Comparison of ENCODE assay signal across 21 cellular contexts in genomic region chr10:90372442-90372841, GRCh38.
A peak's percentile ranks its signal among the peaks of the same experiment; 100 is the strongest.
DNase-seq lines count a peak whose midpoint lies in the region; ATAC-seq, FAIRE-seq and TF ChIP-seq lines count a peak whose summit lies in the region.
"Had no signal": no experiment of that assay in that cellular context is flagged by ENCODE, and none has a peak within 500 bp of the region (broad histone marks: within the 10 kb centered on the region; RNA-seq: fewer than 3 reads in every experiment).

No MANE protein-coding gene starts in this region.

- FAIRE-seq in GM12878 (lab: Jason Lieb, UNC), result no peak
- FAIRE-seq: A549, D721Med, G401.6, GM19239, HTR-8/SVneo had no signal

- H4K20me1 ChIP-seq in GM12878 (ENCODE audit: control insufficient read depth, insufficient read depth) (no peaks in the 10 kb centered on the region), smooth muscle cell (ENCODE audit: low read depth) (no peaks in the 10 kb centered on the region)

- WGBS in GM12878 (ENCODE audit: insufficient coverage, insufficient replicate concordance, low lambda C conversion rate, missing lambda C conversion rate), result 0% methylated on average over 2 of the region's 2 CpGs
- WGBS in smooth muscle cell (ENCODE audit: low lambda C conversion rate), result 64% methylated on average over 2 of the region's 2 CpGs

- intact Hi-C loops in GM12878 (cut with micrococcal nuclease; ENCODE audit: unreplicated experiment) (no loop called here), gastrocnemius medialis (cut with DNase I; ENCODE audit: low total_unique reads) (no loop called here)
- intact Hi-C loops in activated T-helper 1 cell treated with anti-CD3 and anti-CD28 coated beads, Interleukin-12 subunit alpha, Interleukin-12 subunit beta, Interleukin-2, Interleukin-4 antibody, amounts not matched to agents 30 ng/mL and 10 ng/mL and 1 ng/mL, durations not matched to agents 14 hours and 24 hours and 36 hours (cut with micrococcal nuclease), result no loop called here

- no peaks in the 10 kb centered on the region for H3K27me3 ChIP-seq in GM06990 (replicated peaks; ENCODE audit: control insufficient read depth, insufficient read depth, low read length)
- H3K27me3 ChIP-seq in GM12878 (replicated peaks in 1 of 2; ENCODE audit: control insufficient read depth in 2 of 2, insufficient read depth in 2 of 2, low read length in 1 of 2), result no peaks in the 10 kb centered on the region; a peak in 1 of 4 replicates
- H3K27me3 ChIP-seq in smooth muscle cell (ENCODE audit: low read depth), result no peaks in the 10 kb centered on the region
- no peaks in the 10 kb centered on the region for H3K27me3 ChIP-seq in gastrocnemius medialis

- peak; percentile 1 for DNase-seq in GM06990 (ENCODE audit: extremely low read depth, insufficient read length)
- DNase-seq in GM12878 (ENCODE audit: low read depth, low spot score), result no peak
- peak; percentile 50 for DNase-seq in fibroblast of villous mesenchyme (ENCODE audit: low read depth)
- DNase-seq in smooth muscle cell (lab: John Stamatoyannopoulos, UW; ENCODE audit: unreplicated experiment), result no peak
- DNase-seq in activated T-helper 1 cell treated with anti-CD3 and anti-CD28 coated beads, Interleukin-12 subunit alpha, Interleukin-12 subunit beta, Interleukin-2, Interleukin-4 antibody, amounts not matched to agents 30 ng/mL and 10 ng/mL and 1 ng/mL, durations not matched to agents 14 hours and 24 hours and 36 hours (ENCODE audit: low spot score), result no peak
- DNase-seq in gastrocnemius medialis, result no peak
- DNase-seq: AML-193; Caco-2; CD4-positive, alpha-beta T cell; GM23248; KBM-7 had no signal

- H3K27me3 Mint-ChIP-seq in activated T-helper 1 cell treated with anti-CD3 and anti-CD28 coated beads, Interleukin-12 subunit alpha, Interleukin-12 subunit beta, Interleukin-2, Interleukin-4 antibody, amounts not matched to agents 30 ng/mL and 10 ng/mL and 1 ng/mL, durations not matched to agents 14 hours and 24 hours and 36 hours (ENCODE audit: insufficient read depth), result no peaks in the 10 kb centered on the region

- H3K4me3 ChIP-seq in GM06990 (replicated peaks; ENCODE audit: low read depth, low read length), result no peak overlapping the region
- no peak overlapping the region for H3K4me3 ChIP-seq in GM12878
- H3K4me3 ChIP-seq in fibroblast of villous mesenchyme (ENCODE audit: low read depth, low read length), result no peak overlapping the region
- no peak overlapping the region for H3K4me3 ChIP-seq in smooth muscle cell
- H3K4me3 ChIP-seq in gastrocnemius medialis, result no peak overlapping the region
- H3K4me3 ChIP-seq: A549, GM23248, HAP-1 had no signal

- ATAC-seq in GM12878 (peak; percentile 56), gastrocnemius medialis (no peak), GM21576 (IDR thresholded peaks at IDR 0.05; ENCODE audit: unreplicated experiment) (no peak)
- ATAC-seq: A549 had no signal

- H3K36me3 Mint-ChIP-seq in activated T-helper 1 cell treated with anti-CD3 and anti-CD28 coated beads, Interleukin-12 subunit alpha, Interleukin-12 subunit beta, Interleukin-2, Interleukin-4 antibody, amounts not matched to agents 30 ng/mL and 10 ng/mL and 1 ng/mL, durations not matched to agents 14 hours and 24 hours and 36 hours (ENCODE audit: low read depth), result no peaks in the 10 kb centered on the region
- H3K36me3 Mint-ChIP-seq: IgD-negative memory B cell had no signal

- TF ChIP-seq POLR2A in GM12878 (IDR thresholded peaks at IDR 0.05; ENCODE audit: low read depth, low read length), result no peak
- no peak for TF ChIP-seq POLR2A in gastrocnemius medialis (IDR thresholded peaks at IDR 0.05)

- H3K27ac ChIP-seq in GM12878 (ENCODE audit: control insufficient read depth, insufficient read depth) (no peak overlapping the region), smooth muscle cell (ENCODE audit: low read depth) (no peak overlapping the region), gastrocnemius medialis (no peak overlapping the region)
- H3K27ac ChIP-seq: 22Rv1, A549, C4-2B, GM23248 had no signal

- RAD21 ChIA-PET in GM12878 (lab: Charles Lee; ENCODE audit: unreplicated experiment), result no interaction called here

- SMC1A ChIA-PET in GM12878 (lab: Charles Lee; ENCODE audit: uncharacterized antibody, unreplicated experiment), result no interaction called here

- in situ Hi-C loops in GM12878 (cut with MboI) (no loop called here), gastrocnemius medialis (cut with MboI; ENCODE audit: low sequenced_read_pairs in 4 of 4) (no loop called here)

- no peak overlapping the region for H3K4me3 Mint-ChIP-seq in activated T-helper 1 cell treated with anti-CD3 and anti-CD28 coated beads, Interleukin-12 subunit alpha, Interleukin-12 subunit beta, Interleukin-2, Interleukin-4 antibody, amounts not matched to agents 30 ng/mL and 10 ng/mL and 1 ng/mL, durations not matched to agents 14 hours and 24 hours and 36 hours
- H3K4me3 Mint-ChIP-seq: CD4-positive, alpha-beta T cell; IgD-negative memory B cell had no signal

- no TSS peak for BruUV-seq in GM12878 (replicated peaks; lab: Mats Ljungman, UMichigan)

- TF ChIP-seq RAD21 in GM12878 (IDR thresholded peaks at IDR 0.05; ENCODE audit: insufficient read depth, low read depth, low read length), result no peak

- no peak overlapping the region for H3K4me2 ChIP-seq in GM12878 (ENCODE audit: control insufficient read depth, insufficient read depth)
- no peak overlapping the region for H3K4me2 ChIP-seq in smooth muscle cell
- H3K4me2 ChIP-seq: A549 had no signal

- no peak overlapping the region for H3K27ac Mint-ChIP-seq in activated T-helper 1 cell treated with anti-CD3 and anti-CD28 coated beads, Interleukin-12 subunit alpha, Interleukin-12 subunit beta, Interleukin-2, Interleukin-4 antibody, amounts not matched to agents 30 ng/mL and 10 ng/mL and 1 ng/mL, durations not matched to agents 14 hours and 24 hours and 36 hours
- H3K27ac Mint-ChIP-seq: CD4-positive, alpha-beta T cell; IgD-negative memory B cell had no signal

- H3K4me1 ChIP-seq in GM12878 (ENCODE audit: control insufficient read depth, insufficient read depth, low read length) (no peaks in the 10 kb centered on the region), smooth muscle cell (ENCODE audit: low read depth) (no peaks in the 10 kb centered on the region), gastrocnemius medialis (no peaks in the 10 kb centered on the region)
- H3K4me1 ChIP-seq: A549, Caco-2, HAP-1 had no signal

- H3K9ac ChIP-seq in GM12878 (ENCODE audit: control insufficient read depth, insufficient read depth, low read length), result no peak overlapping the region
- H3K9ac ChIP-seq in smooth muscle cell (ENCODE audit: low read depth), result no peak overlapping the region
- H3K9ac ChIP-seq: GM23248 had no signal

- H3K79me2 ChIP-seq in GM12878 (ENCODE audit: control insufficient read depth, insufficient read depth, low read length), result no peaks in the 10 kb centered on the region
- H3K79me2 ChIP-seq in smooth muscle cell (ENCODE audit: low read depth), result no peaks in the 10 kb centered on the region

- H3K4me1 Mint-ChIP-seq in activated T-helper 1 cell treated with anti-CD3 and anti-CD28 coated beads, Interleukin-12 subunit alpha, Interleukin-12 subunit beta, Interleukin-2, Interleukin-4 antibody, amounts not matched to agents 30 ng/mL and 10 ng/mL and 1 ng/mL, durations not matched to agents 14 hours and 24 hours and 36 hours (ENCODE audit: low read depth), result no peaks in the 10 kb centered on the region
- H3K4me1 Mint-ChIP-seq: IgD-negative memory B cell had no signal

- TF ChIP-seq CTCF in GM06990 (IDR thresholded peaks at IDR 0.05; ENCODE audit: insufficient read depth, low read length, poor library complexity, severe bottlenecking), result no peak
- TF ChIP-seq CTCF in GM12878 (IDR thresholded peaks at IDR 0.05 in 2 of 3, conservative IDR thresholded peaks at IDR 0.05 in 1 of 3; ENCODE audit: control insufficient read depth in 2 of 3, extremely low read depth in 1 of 3, insufficient read depth in 1 of 3, low read depth in 3 of 3, low read length in 3 of 3), result no peak
- no peak for TF ChIP-seq CTCF in fibroblast of villous mesenchyme (IDR thresholded peaks at IDR 0.05; ENCODE audit: insufficient read depth, low read depth, low read length)
- TF ChIP-seq CTCF in smooth muscle cell (IDR thresholded peaks at IDR 0.05; ENCODE audit: borderline replicate concordance, insufficient read depth, poor library complexity, severe bottlenecking), result no peak
- TF ChIP-seq CTCF in gastrocnemius medialis (IDR thresholded peaks at IDR 0.05 in 4 of 5, conservative IDR thresholded peaks at IDR 0.05 in 1 of 5), result no peak

- POLR2A ChIA-PET in GM12878 (lab: Charles Lee), result interaction anchor here (0.5 kb wide), 1 partner anchor 42 kb away, joined by 4 read pairs; no protein-coding TSS in a partner anchor

- H2AFZ ChIP-seq in GM12878 (ENCODE audit: control insufficient read depth, low read depth, low read length) (no peak overlapping the region), smooth muscle cell (ENCODE audit: low read depth) (peak overlapping the region; percentile 60)
- H2AFZ ChIP-seq: GM23248 had no signal

- H3K9me3 ChIP-seq in GM12878 (replicated peaks; ENCODE audit: control insufficient read depth, insufficient read depth, low read length) (no peaks in the 10 kb centered on the region; the same call in 2 of the 3 replicates), smooth muscle cell (replicated peaks; ENCODE audit: low read depth) (no peaks in the 10 kb centered on the region), gastrocnemius medialis (no peaks in the 10 kb centered on the region)
- H3K9me3 ChIP-seq: A549, Caco-2, HAP-1 had no signal

- CTCF ChIA-PET in GM12878 (lab: Yijun Ruan, JAX), result no interaction called here

- no peaks in the 10 kb centered on the region for H3F3A ChIP-seq in smooth muscle cell (ENCODE audit: low read depth)

- H3K9me3 Mint-ChIP-seq in activated T-helper 1 cell treated with anti-CD3 and anti-CD28 coated beads, Interleukin-12 subunit alpha, Interleukin-12 subunit beta, Interleukin-2, Interleukin-4 antibody, amounts not matched to agents 30 ng/mL and 10 ng/mL and 1 ng/mL, durations not matched to agents 14 hours and 24 hours and 36 hours, result no peaks in the 10 kb centered on the region
- H3K9me3 Mint-ChIP-seq: CD4-positive, alpha-beta T cell had no signal

- no peak for TF ChIP-seq EP300 in GM12878 (IDR thresholded peaks at IDR 0.05; ENCODE audit: borderline replicate concordance in 1 of 2, control insufficient read depth in 1 of 2, low read depth in 2 of 2, low read length in 2 of 2)

- H3K36me3 ChIP-seq in GM06990 (ENCODE audit: control insufficient read depth, insufficient read depth, low read length), result no peaks in the 10 kb centered on the region
- no peaks in the 10 kb centered on the region for H3K36me3 ChIP-seq in GM12878 (ENCODE audit: control insufficient read depth in 2 of 2, insufficient read depth in 2 of 2, low read length in 1 of 2)
- H3K36me3 ChIP-seq in smooth muscle cell (ENCODE audit: low read depth), result no peaks in the 10 kb centered on the region
- no peaks in the 10 kb centered on the region for H3K36me3 ChIP-seq in gastrocnemius medialis
- H3K36me3 ChIP-seq: HAP-1 had no signal

TF ChIP-seq in GM12878, 131 proteins besides CTCF, POLR2A, EP300 and RAD21:
- no peak for TF ChIP-seq ZNF622 (IDR thresholded peaks at IDR 0.05)
- no peak for TF ChIP-seq MYC (IDR thresholded peaks at IDR 0.05; ENCODE audit: insufficient read depth, insufficient read length, insufficient replicate concordance, low read length, severe bottlenecking)

Comparison
In these comparisons a context has a peak if more than half of its experiments do, and no peak if none do; other contexts are left out.
1. DNase-seq: peak in GM06990 (single experiment) and fibroblast of villous mesenchyme (single experiment); none in GM12878 (single experiment), smooth muscle cell (single experiment), activated T-helper 1 cell treated with anti-CD3 and anti-CD28 coated beads, Interleukin-12 subunit alpha, Interleukin-12 subunit beta, Interleukin-2, Interleukin-4 antibody, amounts not matched to agents 30 ng/mL and 10 ng/mL and 1 ng/mL, durations not matched to agents 14 hours and 24 hours and 36 hours (single experiment) and gastrocnemius medialis (0 of 2).